In the genomic region with DNA sequence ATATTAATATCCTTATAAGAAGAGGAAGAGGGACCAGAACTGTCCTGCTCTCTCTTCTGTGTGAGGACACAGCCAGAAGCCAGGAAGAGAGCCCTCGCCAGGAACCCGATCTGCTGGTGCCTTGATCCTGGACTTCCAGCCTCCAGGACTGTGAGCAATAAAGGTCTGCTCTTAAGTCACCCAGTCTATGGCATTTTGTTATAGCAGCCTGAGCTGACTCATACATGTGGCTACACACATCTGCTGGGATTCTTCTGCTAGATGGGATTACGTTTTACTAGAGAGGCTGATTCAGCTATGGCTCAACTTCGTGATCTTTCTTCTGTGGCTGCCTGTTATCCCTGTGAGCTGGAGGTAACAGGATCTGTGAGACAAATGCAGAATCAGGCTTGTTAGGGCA, we compare ENCODE assay signal across 18 cellular contexts. TPM values are rescaled to one million over a fixed set of nuclear protein-coding genes. Genes with fewer than 3 reads are reported as not detected.
A peak's percentile ranks its signal among the peaks of the same experiment; 100 is the strongest.
DNase-seq lines count a peak whose midpoint lies in the region; ATAC-seq and TF ChIP-seq lines count a peak whose summit lies in the region.
"Had no signal": no experiment of that assay in that cellular context is flagged by ENCODE, and none has a peak within 500 bp of the region (broad histone marks: within the 10 kb centered on the region; RNA-seq: fewer than 3 reads in every experiment).

No MANE protein-coding gene starts in this region.

- H4K8ac ChIP-seq in IMR-90 (ENCODE audit: low read depth in 2 of 2, low read length in 2 of 2): no peak overlapping the region

- CTCF ChIA-PET in CD8-positive, alpha-beta memory T cell (lab: Charles Lee): interaction anchor here (3.8 kb wide), 1 partner anchor 16 kb away, joined by 11 read pairs; no protein-coding TSS in a partner anchor
- CTCF ChIA-PET in IMR-90 (lab: Yijun Ruan, JAX): no interaction called here
- CTCF ChIA-PET in naive thymus-derived CD4-positive, alpha-beta T cell (lab: Charles Lee): interaction anchor here (1.0 to 1.4 kb wide), 2 partner anchors 16 kb away, joined by 4 read pairs; no protein-coding TSS in a partner anchor

- TF ChIP-seq CTCF in IMR-90 (conservative IDR thresholded peaks at IDR 0.05; ENCODE audit: low read depth, low read length) (no peak), chondrocyte (IDR thresholded peaks at IDR 0.05) (no peak), BE2C (IDR thresholded peaks at IDR 0.05; ENCODE audit: low read depth, low read length) (no peak)

- no peak overlapping the region for H4K5ac ChIP-seq in IMR-90 (ENCODE audit: low read depth, low read length)

- peak overlapping the region; percentile 36; the same call in 1 of the 2 replicates for H2AK5ac ChIP-seq in IMR-90 (ENCODE audit: low read depth, low read length)

- in situ Hi-C loops in IMR-90 (cut with MboI; ENCODE audit: low sequenced_read_pairs): no loop called here

- H3K4me1 ChIP-seq in CD8-positive, alpha-beta memory T cell (ENCODE audit: insufficient read depth, low read length): peaks cover 37% of the 10 kb centered on the region
- peaks cover 5% of the 10 kb centered on the region; the same call in 1 of the 2 replicates for H3K4me1 ChIP-seq in IMR-90 (ENCODE audit: control insufficient read depth, insufficient read depth, low read length)
- peaks cover 31 to 35% of the 10 kb centered on the region in 2 donors for H3K4me1 ChIP-seq in naive thymus-derived CD4-positive, alpha-beta T cell (ENCODE audit: control insufficient read depth in 2 of 2, insufficient read depth in 2 of 2, low read length in 2 of 2)
- peaks cover 14% of the 10 kb centered on the region for H3K4me1 ChIP-seq in BE2C

- H3K14ac ChIP-seq in IMR-90 (replicated peaks; ENCODE audit: low read depth, low read length): 0 out of 2 replicates have a peak overlapping the region, but pooled peaks have one; percentile 45

- no peak overlapping the region for H3K4me3 ChIP-seq in CD8-positive, alpha-beta memory T cell (ENCODE audit: low read length)
- no peak overlapping the region for H3K4me3 ChIP-seq in IMR-90 (ENCODE audit: insufficient read depth, low read depth, low read length)
- no peak overlapping the region for H3K4me3 ChIP-seq in naive thymus-derived CD4-positive, alpha-beta T cell (ENCODE audit: low read length)
- no peak overlapping the region for H3K4me3 ChIP-seq in BE2C (ENCODE audit: low read depth, low read length)
- H3K4me3 ChIP-seq: cardiac muscle cell, heart left ventricle, stomach had no signal

- H3K9me3 Mint-ChIP-seq in CD8-positive, alpha-beta memory T cell: no peaks in the 10 kb centered on the region
- peaks cover 6% of the 10 kb centered on the region for H3K9me3 Mint-ChIP-seq in chondrocyte (ENCODE audit: low read depth)
- peaks cover 0 to 11% (median 0%) of the 10 kb centered on the region in 11 donors for H3K9me3 Mint-ChIP-seq in naive thymus-derived CD4-positive, alpha-beta T cell
- H3K9me3 Mint-ChIP-seq: activated B cell treated with CpG ODN at 0.5 μM for 24 hours had no signal

- H2BK15ac ChIP-seq in IMR-90 (ENCODE audit: low read depth, low read length): no peak overlapping the region

- 100% methylated on average over 1 of the region's 4 CpGs; no CpG with 5 or more reads in 1 of the 2 experiments for WGBS in IMR-90 (ENCODE audit: extremely low coverage in 2 of 2, insufficient read length in 1 of 2), 2 experiments

- no peaks in the 10 kb centered on the region for H3K27me3 ChIP-seq in CD8-positive, alpha-beta memory T cell (ENCODE audit: insufficient read depth, low read length, poor library complexity, severe bottlenecking)
- no peaks in the 10 kb centered on the region for H3K27me3 ChIP-seq in IMR-90 (ENCODE audit: control insufficient read depth, insufficient read depth, low read length)
- H3K27me3 ChIP-seq in naive thymus-derived CD4-positive, alpha-beta T cell (ENCODE audit: control insufficient read depth in 2 of 2, insufficient read depth in 2 of 2, low read length in 2 of 2): no peaks in the 10 kb centered on the region
- no peaks in the 10 kb centered on the region for H3K27me3 ChIP-seq in BE2C
- H3K27me3 ChIP-seq: cardiac muscle cell, heart left ventricle, stomach had no signal

- H4K91ac ChIP-seq in IMR-90 (ENCODE audit: insufficient read depth, low read depth, low read length): no peak overlapping the region

- TF ChIP-seq RAD21 in IMR-90 (IDR thresholded peaks at IDR 0.05; ENCODE audit: low read length): no peak

- no peaks in the 10 kb centered on the region for H4K20me1 ChIP-seq in IMR-90 (ENCODE audit: insufficient read depth, low read length)

- no TSS peak for BruUV-seq in IMR-90 (replicated peaks; lab: Mats Ljungman, UMichigan)

- H3K36me3 Mint-ChIP-seq in CD8-positive, alpha-beta memory T cell: peaks cover 0 to 3% (median 0%) of the 10 kb centered on the region in 3 donors
- no peaks in the 10 kb centered on the region for H3K36me3 Mint-ChIP-seq in chondrocyte (ENCODE audit: low read depth)
- H3K36me3 Mint-ChIP-seq in naive thymus-derived CD4-positive, alpha-beta T cell: peaks cover 0 to 17% (median 0%) of the 10 kb centered on the region in 5 donors

- H3K36me3 ChIP-seq in CD8-positive, alpha-beta memory T cell (ENCODE audit: insufficient read depth, low read length): no peaks in the 10 kb centered on the region
- H3K36me3 ChIP-seq in IMR-90 (ENCODE audit: control insufficient read depth, insufficient read depth, low read length) (no peaks in the 10 kb centered on the region), BE2C (no peaks in the 10 kb centered on the region)
- no peaks in the 10 kb centered on the region for H3K36me3 ChIP-seq in naive thymus-derived CD4-positive, alpha-beta T cell (ENCODE audit: control insufficient read depth in 2 of 3, insufficient read depth in 3 of 3, low read length in 3 of 3)
- H3K36me3 ChIP-seq: cardiac muscle cell, heart left ventricle, stomach had no signal

- peak overlapping the region; percentile 20; the same call in 1 of the 2 replicates for H2BK20ac ChIP-seq in IMR-90 (ENCODE audit: low read depth, low read length)

- no peak overlapping the region for H3K23ac ChIP-seq in IMR-90 (ENCODE audit: low read depth, low read length)

- H3K9me3 ChIP-seq in CD8-positive, alpha-beta memory T cell (ENCODE audit: low read length): no peaks in the 10 kb centered on the region
- H3K9me3 ChIP-seq in IMR-90 (ENCODE audit: control insufficient read depth, insufficient read depth, low read length) (peaks cover 13% of the 10 kb centered on the region), BE2C (no peaks in the 10 kb centered on the region)
- no peaks in the 10 kb centered on the region for H3K9me3 ChIP-seq in naive thymus-derived CD4-positive, alpha-beta T cell (ENCODE audit: control insufficient read depth in 2 of 3, low read length in 3 of 3)
- H3K9me3 ChIP-seq: heart left ventricle, stomach had no signal

- H3K27ac ChIP-seq in CD8-positive, alpha-beta memory T cell (ENCODE audit: low read depth, low read length): no peak overlapping the region
- H3K27ac ChIP-seq in IMR-90 (ENCODE audit: insufficient read depth, low read length): no peak overlapping the region
- no peak overlapping the region for H3K27ac ChIP-seq in naive thymus-derived CD4-positive, alpha-beta T cell (ENCODE audit: low read depth, low read length)
- H3K27ac ChIP-seq: cardiac muscle cell, stomach had no signal

- no peaks in the 10 kb centered on the region for H3K9me1 ChIP-seq in IMR-90 (ENCODE audit: insufficient read depth, low read length)

- no peak overlapping the region for H2AK9ac ChIP-seq in IMR-90 (replicated peaks; ENCODE audit: low read depth, low read length, poor library complexity)

- dilution Hi-C loops in IMR-90 (cut with HindIII; ENCODE audit: low sequenced_read_pairs, unreplicated experiment): no loop called here

- peak overlapping the region in 5 of 8 donors; percentile 38 to 83 (median 57) for H3K27ac Mint-ChIP-seq in CD8-positive, alpha-beta memory T cell
- peak overlapping the region; percentile 51 for H3K27ac Mint-ChIP-seq in chondrocyte (ENCODE audit: unreplicated experiment)
- peak overlapping the region in 5 of 9 donors; percentile 61 to 100 (median 96) for H3K27ac Mint-ChIP-seq in naive thymus-derived CD4-positive, alpha-beta T cell
- H3K27ac Mint-ChIP-seq: activated B cell treated with CpG ODN at 0.5 μM for 24 hours; activated CD8-positive, alpha-beta memory T cell treated with anti-CD3 and anti-CD28 coated beads, Interleukin-2, amount 10 ng/mL, durations not matched to agents 7 days and 5 days had no signal

- H3K4ac ChIP-seq in IMR-90 (ENCODE audit: low read depth, low read length): no peak overlapping the region

- no peak for DNase-seq in CD8-positive, alpha-beta memory T cell
- DNase-seq in IMR-90 (peak; percentile 92), chondrocyte (ENCODE audit: low spot score) (no peak), cerebellar nuclear complex (lab: John Stamatoyannopoulos, UW) (no peak), BE2C (no peak), NOMO-1 treated with DMSO at 0.1 percent for 48 hours (lab: John Stamatoyannopoulos, UW; ENCODE audit: unreplicated experiment) (no peak)
- no peak for DNase-seq in naive thymus-derived CD4-positive, alpha-beta T cell
- DNase-seq: activated B cell treated with CpG ODN at 0.5 μM for 24 hours; activated CD8-positive, alpha-beta memory T cell treated with anti-CD3 and anti-CD28 coated beads, Interleukin-2, amount 10 ng/mL, durations not matched to agents 7 days and 5 days; activated naive CD4-positive, alpha-beta T cell; heart left ventricle; kidney; midbrain; NCI-H187; RPMI8226; stomach; SW 1271 had no signal

- no peaks in the 10 kb centered on the region for H3K79me1 ChIP-seq in IMR-90 (ENCODE audit: low read depth in 1 of 2, low read length in 2 of 2)

- no peak overlapping the region for H3K4me2 ChIP-seq in IMR-90 (ENCODE audit: low read depth, low read length)

- peak overlapping the region; percentile 60 for H2AFZ ChIP-seq in IMR-90 (replicated peaks; ENCODE audit: low read length, poor library complexity)

- H3K56ac ChIP-seq in IMR-90 (ENCODE audit: extremely low read depth, insufficient read depth, low read length): no peak overlapping the region

- H3K18ac ChIP-seq in IMR-90 (ENCODE audit: low read depth, low read length): no peak overlapping the region

- intact Hi-C loops in IMR-90 (cut with micrococcal nuclease): no loop called here
- intact Hi-C loops in naive thymus-derived CD4-positive, alpha-beta T cell (cut with micrococcal nuclease): no loop called here

- no peaks in the 10 kb centered on the region for H3K27me3 Mint-ChIP-seq in CD8-positive, alpha-beta memory T cell
- H3K27me3 Mint-ChIP-seq in chondrocyte (ENCODE audit: low read depth): no peaks in the 10 kb centered on the region
- no peaks in the 10 kb centered on the region for H3K27me3 Mint-ChIP-seq in naive thymus-derived CD4-positive, alpha-beta T cell
- H3K27me3 Mint-ChIP-seq: activated B cell treated with CpG ODN at 0.5 μM for 24 hours; activated CD8-positive, alpha-beta memory T cell treated with anti-CD3 and anti-CD28 coated beads, Interleukin-2, amount 10 ng/mL, durations not matched to agents 7 days and 5 days had no signal

- TF ChIP-seq POLR2A in IMR-90 (IDR thresholded peaks at IDR 0.05; ENCODE audit: low read depth, low read length): no peak

- no peak overlapping the region for H3K9ac ChIP-seq in IMR-90 (ENCODE audit: low read depth, low read length)

- peak; percentile 74 for ATAC-seq in IMR-90 (ENCODE audit: low read depth)
- ATAC-seq in naive thymus-derived CD4-positive, alpha-beta T cell: no peak
- ATAC-seq: activated CD8-positive, alpha-beta memory T cell treated with anti-CD3 and anti-CD28 coated beads, Interleukin-2, amount 10 ng/mL, durations not matched to agents 7 days and 5 days; heart left ventricle had no signal

- H2BK120ac ChIP-seq in IMR-90 (ENCODE audit: low read depth, low read length): no peak overlapping the region

- no peak overlapping the region for H2BK5ac ChIP-seq in IMR-90 (ENCODE audit: low read depth, low read length, poor library complexity, severe bottlenecking)

- peaks cover 34 to 54% (median 50%) of the 10 kb centered on the region in 3 donors for H3K4me1 Mint-ChIP-seq in CD8-positive, alpha-beta memory T cell
- peaks cover 10% of the 10 kb centered on the region for H3K4me1 Mint-ChIP-seq in chondrocyte (ENCODE audit: low read depth)
- peaks cover 37 to 75% (median 52%) of the 10 kb centered on the region in 7 donors for H3K4me1 Mint-ChIP-seq in naive thymus-derived CD4-positive, alpha-beta T cell
- H3K4me1 Mint-ChIP-seq: activated B cell treated with CpG ODN at 0.5 μM for 24 hours had no signal

- POLR2A ChIA-PET in CD8-positive, alpha-beta memory T cell (lab: Charles Lee): interaction anchor here (0.9 to 1.5 kb wide), 2 partner anchors 16 to 21 kb away, joined by 3 to 5 read pairs; no protein-coding TSS in a partner anchor
- POLR2A ChIA-PET in IMR-90 (lab: Charles Lee; ENCODE audit: unreplicated experiment): no interaction called here
- POLR2A ChIA-PET in naive thymus-derived CD4-positive, alpha-beta T cell (lab: Charles Lee): interaction anchor here (0.6 to 27.5 kb wide), 7 partner anchors 8 to 475 kb away, joined by 3 to 643 read pairs (median 8); no protein-coding TSS in a partner anchor

- H3K4me3 Mint-ChIP-seq in CD8-positive, alpha-beta memory T cell: no peak overlapping the region
- no peak overlapping the region for H3K4me3 Mint-ChIP-seq in chondrocyte (ENCODE audit: unreplicated experiment)
- peak overlapping the region in 1 of 10 donors; percentile 11 for H3K4me3 Mint-ChIP-seq in naive thymus-derived CD4-positive, alpha-beta T cell
- H3K4me3 Mint-ChIP-seq: activated B cell treated with CpG ODN at 0.5 μM for 24 hours; activated CD8-positive, alpha-beta memory T cell treated with anti-CD3 and anti-CD28 coated beads, Interleukin-2, amount 10 ng/mL, durations not matched to agents 7 days and 5 days had no signal

RNA-seq across cellular contexts. Expression of gene ARL4C, which starts 29.6 kb away (rescaled TPM):
- total RNA-seq in CD8-positive, alpha-beta memory T cell: 10 to 100 TPM; 54.0 to 54.7 TPM
- polyA plus RNA-seq in CD8-positive, alpha-beta memory T cell: 247 TPM
- total RNA-seq in IMR-90 (2012; rRNA removed) (7.7 and 12.5 TPM in 2 replicates), chondrocyte (16.4 to 129 TPM (median 127 TPM) in 3 replicates)
- polyA plus RNA-seq in IMR-90 (2012; rRNA removed): 8.2 and 8.7 TPM in 2 replicates
- polyA plus RNA-seq in IMR-90 (2012; cell fraction: cytosol; rRNA removed): 4.8 and 7.4 TPM in 2 replicates
- 6.5 and 6.7 TPM in 2 replicates for polyA plus RNA-seq in IMR-90 (2012; cell fraction: nucleus; rRNA removed; ENCODE audit: low replicate concordance)
- 100 to 1,000 TPM; 200 to 329 (median 290) TPM for total RNA-seq in naive thymus-derived CD4-positive, alpha-beta T cell
- 100 to 1,000 TPM in 1 of 2 donors, 10 to 100 TPM in 1; 90.6 to 115 TPM for polyA plus RNA-seq in naive thymus-derived CD4-positive, alpha-beta T cell
- 30.7 TPM for polyA plus RNA-seq in BE2C (2012; ENCODE audit: insufficient read depth, insufficient read length, low read depth)
